18 cellular contexts compared by ENCODE assay signal in the genomic region with DNA sequence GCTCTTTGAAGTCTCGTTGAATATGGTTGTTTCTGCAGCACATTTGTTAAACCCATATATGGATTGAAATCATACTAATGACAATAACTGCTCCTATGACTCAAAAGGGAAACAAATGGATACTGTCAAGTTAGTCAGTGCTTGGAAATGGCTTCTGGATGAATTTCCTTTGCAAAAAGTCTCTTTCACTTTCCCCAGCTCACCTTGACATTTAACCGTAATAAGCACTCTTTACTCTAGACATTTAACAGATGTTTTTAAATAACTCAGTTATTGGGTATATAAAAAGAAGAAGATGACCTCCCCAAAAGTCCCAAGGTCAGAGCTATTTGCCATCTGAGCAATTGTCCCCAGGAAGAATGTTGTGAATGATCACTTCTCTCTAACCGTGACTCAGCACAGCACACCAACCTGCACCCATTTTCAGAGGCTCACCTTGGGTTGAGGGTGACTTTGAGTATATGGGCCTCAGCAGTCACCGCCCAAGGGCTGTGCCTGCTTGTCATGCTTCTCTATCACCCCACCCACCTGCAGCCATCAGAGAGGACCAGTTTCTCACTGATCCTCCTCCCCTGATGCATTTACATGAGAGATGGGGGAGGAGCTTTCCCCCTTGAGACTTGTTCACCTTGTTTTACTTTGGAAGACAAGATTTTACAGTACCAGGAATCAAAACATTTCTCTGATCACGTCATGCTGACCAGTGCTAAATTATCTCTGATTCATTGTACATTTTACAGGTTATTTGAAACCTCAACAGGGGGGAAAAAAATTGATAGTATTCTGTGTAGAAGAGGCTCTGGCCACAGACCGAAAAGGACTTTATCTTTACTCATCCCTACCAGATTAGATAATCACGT.
DNase-seq lines count a peak whose midpoint lies in the region; FAIRE-seq and TF ChIP-seq lines count a peak whose summit lies in the region.
"Had no signal": no experiment of that assay in that cellular context is flagged by ENCODE, and none has a peak within 500 bp of the region (broad histone marks: within the 10 kb centered on the region; RNA-seq: fewer than 3 reads in every experiment).

No MANE protein-coding gene starts in this region.

- H3K4me3 Mint-ChIP-seq in astrocyte (ENCODE audit: unreplicated experiment) = no peak overlapping the region
- H3K4me3 Mint-ChIP-seq: activated T-helper 17 cell treated with anti-CD3 and anti-CD28 coated beads, Interleukin-2, amount 50 U/mL, for 72 hours had no signal

- H3K36me3 ChIP-seq in astrocyte (ENCODE audit: insufficient read depth, low read length) (no peaks in the 10 kb centered on the region), left ventricle myocardium inferior (no peaks in the 10 kb centered on the region)
- H3K36me3 ChIP-seq: spleen had no signal

- peak; percentile 73 for FAIRE-seq in astrocyte (lab: Jason Lieb, UNC)

- H3K4me2 ChIP-seq in astrocyte (ENCODE audit: low read length) = peak overlapping the region; percentile 60
- H3K4me2 ChIP-seq: PC-9 had no signal

- H3K4me3 ChIP-seq in astrocyte (ENCODE audit: insufficient read depth, low read depth, low read length) (no peak overlapping the region), fibroblast of pulmonary artery (replicated peaks; ENCODE audit: low read depth, low read length) (no peak overlapping the region), left ventricle myocardium inferior (no peak overlapping the region)
- H3K4me3 ChIP-seq: PC-9, psoas muscle, spleen had no signal

- H3K9me3 ChIP-seq in astrocyte (ENCODE audit: insufficient read depth, low read depth, low read length) (no peaks in the 10 kb centered on the region), left ventricle myocardium inferior (replicated peaks) (no peaks in the 10 kb centered on the region)
- H3K9me3 ChIP-seq: psoas muscle, spleen had no signal

- DNase-seq in NCI-H146 (lab: John Stamatoyannopoulos, UW) = peak; percentile 0
- no peak for DNase-seq in NCI-H146 treated with DMSO at 0.1 percent for 48 hours (lab: John Stamatoyannopoulos, UW; ENCODE audit: unreplicated experiment)
- DNase-seq in astrocyte (ENCODE audit: low read depth) = peak; percentile 68
- peak; percentile 38 for DNase-seq in fibroblast of pulmonary artery (ENCODE audit: low read depth)
- DNase-seq in left ventricle myocardium inferior = no peak
- DNase-seq in T-helper 1 cell = no peak
- no peak for DNase-seq in foreskin melanocyte
- no peak for DNase-seq in SHP77 treated with DMSO at 0.1 percent for 48 hours (lab: John Stamatoyannopoulos, UW)
- DNase-seq: 8988T, C1 segment of cervical spinal cord, DMS153, kidney glomerular epithelial cell, NCI-H1417 treated with DMSO at 0.1 percent for 48 hours, NCI-H748 treated with DMSO at 0.1 percent for 48 hours, psoas muscle, spleen had no signal

- peaks cover 12% of the 10 kb centered on the region for H3K4me1 Mint-ChIP-seq in astrocyte (ENCODE audit: low read depth, unreplicated experiment)
- H3K4me1 Mint-ChIP-seq: activated T-helper 17 cell treated with anti-CD3 and anti-CD28 coated beads, Interleukin-2, amount 50 U/mL, for 72 hours had no signal

- no peaks in the 10 kb centered on the region for H3K79me2 ChIP-seq in astrocyte (ENCODE audit: insufficient read depth, low read length)

- no peaks in the 10 kb centered on the region for H4K20me1 ChIP-seq in astrocyte (ENCODE audit: insufficient read depth, low read length)

- H3K27me3 ChIP-seq in astrocyte (ENCODE audit: insufficient read depth, low read length) = no peaks in the 10 kb centered on the region
- no peaks in the 10 kb centered on the region for H3K27me3 ChIP-seq in left ventricle myocardium inferior (ENCODE audit: low read depth)

- peak overlapping the region; percentile 20 for H3K9ac ChIP-seq in astrocyte (ENCODE audit: low read length)

- H3K27ac ChIP-seq in astrocyte (ENCODE audit: low read depth, low read length) (peak overlapping the region; percentile 69), left ventricle myocardium inferior (replicated peaks) (no peak overlapping the region)
- H3K27ac ChIP-seq: PC-9, psoas muscle, spleen had no signal

- TF ChIP-seq CTCF in astrocyte (IDR thresholded peaks at IDR 0.05; ENCODE audit: insufficient read depth, low read depth, low read length) = no peak
- no peak for TF ChIP-seq CTCF in fibroblast of pulmonary artery (IDR thresholded peaks at IDR 0.05; ENCODE audit: low read length, missing control alignments)
- no peak for TF ChIP-seq CTCF in left ventricle myocardium inferior (IDR thresholded peaks at IDR 0.05; ENCODE audit: borderline replicate concordance)

- H2AFZ ChIP-seq in astrocyte (ENCODE audit: low read depth, low read length) = no peak overlapping the region
- H2AFZ ChIP-seq: PC-9 had no signal

- H3K4me1 ChIP-seq in astrocyte (ENCODE audit: insufficient read depth, low read length) = peaks cover 45% of the 10 kb centered on the region
- peaks cover 37% of the 10 kb centered on the region for H3K4me1 ChIP-seq in left ventricle myocardium inferior
- H3K4me1 ChIP-seq: psoas muscle had no signal

- peaks cover 2% of the 10 kb centered on the region for H3K36me3 Mint-ChIP-seq in astrocyte (ENCODE audit: low read depth, unreplicated experiment)

- intact Hi-C loops in left ventricle myocardium inferior (cut with micrococcal nuclease) = no loop called here

- H3K27me3 Mint-ChIP-seq in astrocyte (ENCODE audit: low read depth, unreplicated experiment) = no peaks in the 10 kb centered on the region

- H3K27ac Mint-ChIP-seq in astrocyte (ENCODE audit: unreplicated experiment) = no peak overlapping the region
- H3K27ac Mint-ChIP-seq: activated T-helper 17 cell treated with anti-CD3 and anti-CD28 coated beads, Interleukin-2, amount 50 U/mL, for 72 hours had no signal

- peaks cover 1% of the 10 kb centered on the region for H3K9me3 Mint-ChIP-seq in astrocyte (ENCODE audit: unreplicated experiment)
- H3K9me3 Mint-ChIP-seq: activated T-helper 17 cell treated with anti-CD3 and anti-CD28 coated beads, Interleukin-2, amount 50 U/mL, for 72 hours had no signal

Comparison
In these comparisons a context has a peak if more than half of its experiments do, and no peak if none do; other contexts are left out.
1. DNase-seq: peak in NCI-H146 (single experiment), astrocyte (single experiment) and fibroblast of pulmonary artery (single experiment); none in NCI-H146 treated with DMSO at 0.1 percent for 48 hours (single experiment), left ventricle myocardium inferior (single experiment), T-helper 1 cell (0 of 5), foreskin melanocyte (single experiment) and SHP77 treated with DMSO at 0.1 percent for 48 hours (single experiment).